Comparison of ENCODE assay signal across 1 cellular context in genomic region chr13:107450426-107450825, GRCh38.
TF ChIP-seq lines count a peak whose summit lies in the region.

No MANE protein-coding gene starts in this region.

TF ChIP-seq in IMR-90, 13 proteins besides CTCF, POLR2A, EP300 and RAD21 (continued from another document):
- no peak for TF ChIP-seq BHLHE40 (IDR thresholded peaks at IDR 0.05; ENCODE audit: low read depth, low read length)
- TF ChIP-seq CEBPB (IDR thresholded peaks at IDR 0.05; ENCODE audit: low read depth, low read length): no peak
- TF ChIP-seq RCOR1 (IDR thresholded peaks at IDR 0.05; ENCODE audit: insufficient replicate concordance, low read length): no peak
- no peak for TF ChIP-seq FOS (IDR thresholded peaks at IDR 0.05; ENCODE audit: low read depth, low read length)
